ENCODE assay signal across 16 cellular contexts in the genomic region with DNA sequence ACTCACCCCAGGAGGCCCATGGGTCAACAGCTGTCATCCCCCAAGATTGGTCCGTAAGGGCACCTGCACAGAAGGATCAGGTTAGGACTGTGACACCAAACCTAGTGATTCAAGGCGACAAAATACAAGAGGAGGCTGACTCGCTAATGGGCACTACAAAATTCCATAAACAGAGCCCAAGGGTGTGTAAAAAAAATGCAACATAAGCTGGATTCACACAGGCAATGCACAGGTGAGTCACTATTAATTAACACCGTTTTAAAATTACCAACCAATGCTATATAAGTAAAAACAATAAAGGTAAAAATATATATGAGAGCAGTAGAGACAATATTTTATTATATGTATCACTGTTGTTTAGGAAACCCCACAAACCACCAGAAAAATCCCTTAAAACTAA. TPM values are rescaled to one million over a fixed set of nuclear protein-coding genes. Genes with fewer than 3 reads are reported as not detected.
DNase-seq lines count a peak whose midpoint lies in the region; ATAC-seq and TF ChIP-seq lines count a peak whose summit lies in the region.
"Had no signal": no experiment of that assay in that cellular context is flagged by ENCODE, and none has a peak within 500 bp of the region (broad histone marks: within the 10 kb centered on the region; RNA-seq: fewer than 3 reads in every experiment).

No MANE protein-coding gene starts in this region.

- peaks cover 37% of the 10 kb centered on the region for H3K9me3 Mint-ChIP-seq in activated T-cell treated with anti-CD3 and anti-CD28 coated beads, Interleukin-2, amount 50 U/mL, for 4 hours
- peaks cover 63% of the 10 kb centered on the region for H3K9me3 Mint-ChIP-seq in activated CD4-positive, alpha-beta memory T cell treated with anti-CD3 and anti-CD28 coated beads for 36 hours
- peaks cover 19 to 20% of the 10 kb centered on the region in 2 donors for H3K9me3 Mint-ChIP-seq in stimulated activated naive B cell treated with anti-CD40 and anti-IgM and Interleukin-4, amounts not matched to agents 10 μg/mL and 1 μg/mL and 100 μg/mL, for 72 hours

- no peak overlapping the region for H3K27ac Mint-ChIP-seq in activated CD4-positive, alpha-beta memory T cell treated with anti-CD3 and anti-CD28 coated beads for 36 hours
- peak overlapping the region; percentile 83 for H3K27ac Mint-ChIP-seq in stimulated activated naive B cell treated with anti-CD40 and anti-IgM and Interleukin-4, amounts not matched to agents 10 μg/mL and 1 μg/mL and 100 μg/mL, for 72 hours

- intact Hi-C loops in activated CD4-positive, alpha-beta memory T cell treated with anti-CD3 and anti-CD28 coated beads for 36 hours (cut with micrococcal nuclease), result loop anchor here (5.0 to 10.0 kb wide), 2 partner anchors 157 to 184 kb away; a partner anchor contains a TSS

- no peak overlapping the region for H3K9ac ChIP-seq in liver (ENCODE audit: low read depth in 1 of 2, low read length in 2 of 2)

- H3K27me3 ChIP-seq in liver (ENCODE audit: control insufficient read depth in 4 of 4, insufficient read depth in 4 of 4, low read length in 3 of 4), result no peaks in the 10 kb centered on the region
- H3K27me3 ChIP-seq: thyroid gland had no signal

- TF ChIP-seq RAD21 in liver (IDR thresholded peaks at IDR 0.05), result no peak

- H3K4me3 ChIP-seq in liver (ENCODE audit: low read depth in 1 of 3, low read length in 3 of 3), result peak overlapping the region in 2 of 3 donors; percentile 61 to 93
- H3K4me3 ChIP-seq: thyroid gland had no signal

- H3K4me1 Mint-ChIP-seq in activated T-cell treated with anti-CD3 and anti-CD28 coated beads, Interleukin-2, amount 50 U/mL, for 4 hours (ENCODE audit: low read depth), result peaks cover 34% of the 10 kb centered on the region
- peaks cover 26% of the 10 kb centered on the region for H3K4me1 Mint-ChIP-seq in activated CD4-positive, alpha-beta memory T cell treated with anti-CD3 and anti-CD28 coated beads for 36 hours (ENCODE audit: low read depth)
- H3K4me1 Mint-ChIP-seq in stimulated activated naive B cell treated with anti-CD40 and anti-IgM and Interleukin-4, amounts not matched to agents 10 μg/mL and 1 μg/mL and 100 μg/mL, for 72 hours, result peaks cover 24 to 51% of the 10 kb centered on the region in 2 donors

- no peaks in the 10 kb centered on the region for H3K27me3 Mint-ChIP-seq in activated T-cell treated with anti-CD3 and anti-CD28 coated beads, Interleukin-2, amount 50 U/mL, for 4 hours (ENCODE audit: low read depth)
- no peaks in the 10 kb centered on the region for H3K27me3 Mint-ChIP-seq in activated CD4-positive, alpha-beta memory T cell treated with anti-CD3 and anti-CD28 coated beads for 36 hours
- H3K27me3 Mint-ChIP-seq in stimulated activated naive B cell treated with anti-CD40 and anti-IgM and Interleukin-4, amounts not matched to agents 10 μg/mL and 1 μg/mL and 100 μg/mL, for 72 hours, result no peaks in the 10 kb centered on the region

- ATAC-seq in activated T-cell treated with anti-CD3 and anti-CD28 coated beads, Interleukin-2, amount 50 U/mL, for 4 hours, result no peak
- ATAC-seq in stimulated activated naive B cell treated with anti-CD40 and anti-IgM and Interleukin-4, amounts not matched to agents 10 μg/mL and 1 μg/mL and 100 μg/mL, for 72 hours (replicated peaks), result no peak
- ATAC-seq: left cardiac atrium had no signal

- CTCF ChIA-PET in activated CD4-positive, alpha-beta memory T cell treated with anti-CD3 and anti-CD28 coated beads for 36 hours (lab: Charles Lee), result no interaction called here

- TF ChIP-seq CTCF in liver (IDR thresholded peaks at IDR 0.05; ENCODE audit: low read depth, low read length, missing input control), result no peak

- H3K36me3 Mint-ChIP-seq in activated T-cell treated with anti-CD3 and anti-CD28 coated beads, Interleukin-2, amount 50 U/mL, for 4 hours (ENCODE audit: insufficient read depth), result peaks cover 80% of the 10 kb centered on the region
- peaks cover 86% of the 10 kb centered on the region for H3K36me3 Mint-ChIP-seq in activated CD4-positive, alpha-beta memory T cell treated with anti-CD3 and anti-CD28 coated beads for 36 hours
- peaks cover 67 to 87% of the 10 kb centered on the region in 2 donors for H3K36me3 Mint-ChIP-seq in stimulated activated naive B cell treated with anti-CD40 and anti-IgM and Interleukin-4, amounts not matched to agents 10 μg/mL and 1 μg/mL and 100 μg/mL, for 72 hours

- WGBS in liver, result 97% methylated on average over 4 of the region's 4 CpGs

- peaks cover 19 to 57% (median 55%) of the 10 kb centered on the region in 4 donors for H3K36me3 ChIP-seq in liver (ENCODE audit: control insufficient read depth in 4 of 4, insufficient read depth in 3 of 4, low read depth in 1 of 4, low read length in 3 of 4)

- H3K4me1 ChIP-seq in liver (ENCODE audit: control insufficient read depth in 4 of 4, insufficient read depth in 4 of 4, low read length in 3 of 4), result peaks cover 7 to 19% (median 13%) of the 10 kb centered on the region in 4 donors

- H3K27ac ChIP-seq in liver (ENCODE audit: low read depth in 1 of 2, low read length in 2 of 2), result no peak overlapping the region
- H3K27ac ChIP-seq: skin epidermis, thyroid gland had no signal

- peak overlapping the region; percentile 82 for H3K4me3 Mint-ChIP-seq in activated T-cell treated with anti-CD3 and anti-CD28 coated beads, Interleukin-2, amount 50 U/mL, for 4 hours
- peak overlapping the region; percentile 78 for H3K4me3 Mint-ChIP-seq in activated CD4-positive, alpha-beta memory T cell treated with anti-CD3 and anti-CD28 coated beads for 36 hours
- H3K4me3 Mint-ChIP-seq in stimulated activated naive B cell treated with anti-CD40 and anti-IgM and Interleukin-4, amounts not matched to agents 10 μg/mL and 1 μg/mL and 100 μg/mL, for 72 hours, result peak overlapping the region in 1 of 2 donors; percentile 95

- POLR2A ChIA-PET in activated CD4-positive, alpha-beta memory T cell treated with anti-CD3 and anti-CD28 coated beads for 36 hours (lab: Charles Lee), result no interaction called here

- H3K9me3 ChIP-seq in liver (ENCODE audit: control insufficient read depth in 4 of 4, low read length in 3 of 4), result peaks cover 42 to 67% (median 48%) of the 10 kb centered on the region in 4 donors
- H3K9me3 ChIP-seq: thyroid gland had no signal

- no peak for DNase-seq in activated T-cell treated with anti-CD3 and anti-CD28 coated beads, Interleukin-2, amount 50 U/mL, for 4 hours
- DNase-seq in activated T-cell treated with anti-CD3 and anti-CD28 coated beads for 4 hours, result no peak
- DNase-seq in activated CD4-positive, alpha-beta memory T cell treated with anti-CD3 and anti-CD28 coated beads for 36 hours, result no peak
- DNase-seq in stimulated activated naive B cell treated with anti-CD40 and anti-IgM and Interleukin-4, amounts not matched to agents 10 μg/mL and 1 μg/mL and 100 μg/mL, for 72 hours, result no peak
- DNase-seq in NCI-H1105 (lab: John Stamatoyannopoulos, UW), result no peak
- DNase-seq in SHP77 treated with DMSO at 0.1 percent for 48 hours (lab: John Stamatoyannopoulos, UW), result no peak
- DNase-seq in midbrain (lab: John Stamatoyannopoulos, UW), result no peak
- DNase-seq: activated CD4-positive, CD25-positive, alpha-beta regulatory T cell treated with anti-CD3 and anti-CD28 coated beads, Interleukin-2, amount 50 U/mL, for 72 hours; erythroblast; left cardiac atrium; NCI-H1048; thyroid gland had no signal

TF ChIP-seq in liver, 16 proteins besides CTCF, POLR2A, EP300 and RAD21 (continues in another document):
- TF ChIP-seq YY1 (IDR thresholded peaks at IDR 0.05) (no peak), JUND (IDR thresholded peaks at IDR 0.05) (no peak), FOXA1 (IDR thresholded peaks at IDR 0.05) (no peak), GABPA (IDR thresholded peaks at IDR 0.05 in 1 of 2, conservative IDR thresholded peaks at IDR 0.05 in 1 of 2) (no peak), RXRA (IDR thresholded peaks at IDR 0.05) (no peak), TAF1 (conservative IDR thresholded peaks at IDR 0.05) (no peak)
- TF ChIP-seq, protein P1, sequence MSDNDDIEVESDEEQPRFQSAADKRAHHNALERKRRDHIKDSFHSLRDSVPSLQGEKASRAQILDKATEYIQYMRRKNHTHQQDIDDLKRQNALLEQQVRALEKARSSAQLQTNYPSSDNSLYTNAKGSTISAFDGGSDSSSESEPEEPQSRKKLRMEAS (IDR thresholded peaks at IDR 0.05), result no peak
- TF ChIP-seq, protein P2, sequence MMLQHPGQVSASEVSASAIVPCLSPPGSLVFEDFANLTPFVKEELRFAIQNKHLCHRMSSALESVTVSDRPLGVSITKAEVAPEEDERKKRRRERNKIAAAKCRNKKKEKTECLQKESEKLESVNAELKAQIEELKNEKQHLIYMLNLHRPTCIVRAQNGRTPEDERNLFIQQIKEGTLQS (IDR thresholded peaks at IDR 0.05), result no peak

RNA-seq across cellular contexts. Expression of a gene that starts 1.9 kb away (rescaled TPM):
- 1 to 10 TPM; 3.1 to 4.2 (median 4.0) TPM for total RNA-seq in activated T-cell treated with anti-CD3 and anti-CD28 coated beads, Interleukin-2, amount 50 U/mL, for 4 hours
- 1 to 10 TPM; 5.1 to 5.8 TPM for total RNA-seq in activated CD4-positive, alpha-beta memory T cell treated with anti-CD3 and anti-CD28 coated beads for 36 hours
- 10 to 100 TPM in 1 of 2 donors, 1 to 10 TPM in 1; 8.7 to 12.8 TPM for total RNA-seq in liver
- 1 to 10 TPM; 3.2 to 4.5 TPM for polyA plus RNA-seq in liver

RNA-seq across cellular contexts. Expression of a gene that starts 26.3 kb away (rescaled TPM):
- total RNA-seq in activated T-cell treated with anti-CD3 and anti-CD28 coated beads, Interleukin-2, amount 50 U/mL, for 4 hours, result not detected
- total RNA-seq in activated CD4-positive, alpha-beta memory T cell treated with anti-CD3 and anti-CD28 coated beads for 36 hours, result not detected
- total RNA-seq in liver, result under 1 TPM in 1 of 2 donors, not detected in 1; 0.23 TPM
- polyA plus RNA-seq in liver, result under 1 TPM; 0.14 to 0.58 TPM
- total RNA-seq: thyroid gland had no signal

RNA-seq across cellular contexts. Expression of a gene that starts 33.1 kb away (rescaled TPM):
- not detected for total RNA-seq in activated T-cell treated with anti-CD3 and anti-CD28 coated beads, Interleukin-2, amount 50 U/mL, for 4 hours
- not detected for total RNA-seq in activated CD4-positive, alpha-beta memory T cell treated with anti-CD3 and anti-CD28 coated beads for 36 hours
- not detected for total RNA-seq in liver
- polyA plus RNA-seq in liver, result under 1 TPM in 1 of 2 donors, not detected in 1; 0.13 TPM
- total RNA-seq: myocyte had no signal
- polyA plus RNA-seq: AG04450 had no signal

RNA-seq across cellular contexts. Expression of a gene that starts 53.2 kb away (rescaled TPM):
- total RNA-seq in activated T-cell treated with anti-CD3 and anti-CD28 coated beads, Interleukin-2, amount 50 U/mL, for 4 hours, result 1 to 10 TPM; 4.7 to 6.4 (median 5.2) TPM
- total RNA-seq in activated CD4-positive, alpha-beta memory T cell treated with anti-CD3 and anti-CD28 coated beads for 36 hours, result 1 to 10 TPM; 3.9 TPM
- total RNA-seq in liver, result 1 to 10 TPM; 1.6 to 4.4 TPM
- under 1 TPM; 0.53 to 0.67 TPM for polyA plus RNA-seq in liver

RNA-seq across cellular contexts. Expression of a gene that starts 58.4 kb away (rescaled TPM):
- total RNA-seq in activated T-cell treated with anti-CD3 and anti-CD28 coated beads, Interleukin-2, amount 50 U/mL, for 4 hours, result under 1 TPM; 0.27 to 0.48 (median 0.37) TPM
- total RNA-seq in activated CD4-positive, alpha-beta memory T cell treated with anti-CD3 and anti-CD28 coated beads for 36 hours, result under 1 TPM in 1 of 2 experiments, not detected in 1; 0.12 TPM
- total RNA-seq in liver, result 1 to 10 TPM in 1 of 2 donors, under 1 TPM in 1; 0.42 to 1.5 TPM
- under 1 TPM; 0.31 to 0.42 TPM for polyA plus RNA-seq in liver
